1 cellular context compared by ENCODE assay signal in genomic region chr2:37476411-37476810, GRCh38.
TF ChIP-seq lines count a peak whose summit lies in the region.

No MANE protein-coding gene starts in this region.

TF ChIP-seq in GM23338, 12 proteins besides CTCF, POLR2A, EP300 and RAD21 (continued from another document):
- TF ChIP-seq ZNF462 (CRISPR knock-in tag; IDR thresholded peaks at IDR 0.05) (no peak), ZNF331 (CRISPR knock-in tag; IDR thresholded peaks at IDR 0.05; ENCODE audit: low read depth) (no peak), CREB1 (CRISPR knock-in tag; IDR thresholded peaks at IDR 0.05; ENCODE audit: low read depth) (no peak)
TF ChIP-seq in GM23338: peak in this region for 0.
